In genomic region chr17:50139950-50140885, GRCh38 we compare ENCODE assay signal across 8 cellular contexts. TPM values are rescaled to one million over a fixed set of nuclear protein-coding genes. Genes with fewer than 3 reads are reported as not detected.
A peak's percentile ranks its signal among the peaks of the same experiment; 100 is the strongest.
DNase-seq lines count a peak whose midpoint lies in the region; ATAC-seq and TF ChIP-seq lines count a peak whose summit lies in the region.

No MANE protein-coding gene starts in this region.

- peak; percentile 37 for TF ChIP-seq CTCF in GM12801 (IDR thresholded peaks at IDR 0.05; ENCODE audit: extremely low read depth, insufficient read length)
- peak; percentile 82 to 93 (median 86) for TF ChIP-seq CTCF in thyroid gland (IDR thresholded peaks at IDR 0.05)

- H3K4me1 ChIP-seq in thyroid gland, result peaks cover 0 to 4% of the 10 kb centered on the region in 2 donors

- H3K36me3 ChIP-seq in thyroid gland, result peaks cover 64 to 70% of the 10 kb centered on the region in 2 donors

- ATAC-seq in HG03354 (IDR thresholded peaks at IDR 0.05; ENCODE audit: poor library complexity, severe bottlenecking, unreplicated experiment), result peak; percentile 69
- ATAC-seq in activated T-helper 17 cell treated with anti-CD3 and anti-CD28 coated beads, Interleukin-2, amount 50 U/mL, for 72 hours (replicated peaks), result peak; percentile 86

- H3K4me3 Mint-ChIP-seq in activated T-helper 17 cell treated with anti-CD3 and anti-CD28 coated beads, Interleukin-2, amount 50 U/mL, for 72 hours, result peak overlapping the region; percentile 98

- DNase-seq in RPMI8226 (peak; percentile 55), fibroblast of the conjunctiva (ENCODE audit: low read depth) (peak; percentile 69), occipital lobe (lab: John Stamatoyannopoulos, UW) (peak; percentile 52), thyroid gland (peak; percentile 61 to 66), putamen (ENCODE audit: low spot score) (no peak)

- 51 to 52% methylated on average over 19 of the region's 19 CpGs for WGBS in thyroid gland, 2 donors

- H3K27ac ChIP-seq in thyroid gland, result no peak overlapping the region

- no peak overlapping the region for H3K4me3 ChIP-seq in thyroid gland (replicated peaks in 1 of 3)

- H3K4me1 Mint-ChIP-seq in activated T-helper 17 cell treated with anti-CD3 and anti-CD28 coated beads, Interleukin-2, amount 50 U/mL, for 72 hours, result peaks cover 62% of the 10 kb centered on the region

- no peak for TF ChIP-seq POLR2A in thyroid gland (IDR thresholded peaks at IDR 0.05)

- intact Hi-C loops in thyroid gland (cut with DNase I), result no loop called here

- no peaks in the 10 kb centered on the region for H3K9me3 ChIP-seq in thyroid gland

- no peaks in the 10 kb centered on the region for H3K27me3 Mint-ChIP-seq in activated T-helper 17 cell treated with anti-CD3 and anti-CD28 coated beads, Interleukin-2, amount 50 U/mL, for 72 hours

- H3K27me3 ChIP-seq in thyroid gland, result no peaks in the 10 kb centered on the region

- no peaks in the 10 kb centered on the region for H3K9me3 Mint-ChIP-seq in activated T-helper 17 cell treated with anti-CD3 and anti-CD28 coated beads, Interleukin-2, amount 50 U/mL, for 72 hours

- H3K36me3 Mint-ChIP-seq in activated T-helper 17 cell treated with anti-CD3 and anti-CD28 coated beads, Interleukin-2, amount 50 U/mL, for 72 hours (ENCODE audit: low read depth), result peaks cover 100% of the 10 kb centered on the region

- peak overlapping the region; percentile 78 for H3K27ac Mint-ChIP-seq in activated T-helper 17 cell treated with anti-CD3 and anti-CD28 coated beads, Interleukin-2, amount 50 U/mL, for 72 hours

RNA-seq across cellular contexts. Expression of gene SAMD14, which starts 10.3 kb away (rescaled TPM):
- total RNA-seq in activated T-helper 17 cell treated with anti-CD3 and anti-CD28 coated beads, Interleukin-2, amount 50 U/mL, for 72 hours, result 1 to 10 TPM in 1 of 2 donors, under 1 TPM in 1; 0.84 to 6.9 TPM
- total RNA-seq in occipital lobe (21.5 TPM), thyroid gland (under 1 TPM; 0.24 to 0.81 (median 0.58) TPM)

RNA-seq across cellular contexts. Expression of gene PPP1R9B, which starts 10.3 kb away (rescaled TPM):
- 10 to 100 TPM; 73.6 to 89.2 TPM for total RNA-seq in activated T-helper 17 cell treated with anti-CD3 and anti-CD28 coated beads, Interleukin-2, amount 50 U/mL, for 72 hours
- total RNA-seq in occipital lobe (69.9 TPM), thyroid gland (10 to 100 TPM; 28.6 to 37.2 (median 31.9) TPM)

RNA-seq across cellular contexts. Expression of gene SGCA, which starts 25.6 kb away (rescaled TPM):
- not detected for total RNA-seq in activated T-helper 17 cell treated with anti-CD3 and anti-CD28 coated beads, Interleukin-2, amount 50 U/mL, for 72 hours
- total RNA-seq in occipital lobe, result not detected
- 1 to 10 TPM in 1 of 4 donors, not detected in 3; 2.0 TPM for total RNA-seq in thyroid gland

RNA-seq across cellular contexts. Expression of gene PDK2, which starts 45.1 kb away (rescaled TPM):
- total RNA-seq in activated T-helper 17 cell treated with anti-CD3 and anti-CD28 coated beads, Interleukin-2, amount 50 U/mL, for 72 hours, result 10 to 100 TPM; 10.0 to 15.2 TPM
- total RNA-seq in occipital lobe (9.0 TPM), thyroid gland (10 to 100 TPM; 42.5 to 79.3 (median 64.5) TPM)
